ENCODE assay signal across 21 cellular contexts in the genomic region with DNA sequence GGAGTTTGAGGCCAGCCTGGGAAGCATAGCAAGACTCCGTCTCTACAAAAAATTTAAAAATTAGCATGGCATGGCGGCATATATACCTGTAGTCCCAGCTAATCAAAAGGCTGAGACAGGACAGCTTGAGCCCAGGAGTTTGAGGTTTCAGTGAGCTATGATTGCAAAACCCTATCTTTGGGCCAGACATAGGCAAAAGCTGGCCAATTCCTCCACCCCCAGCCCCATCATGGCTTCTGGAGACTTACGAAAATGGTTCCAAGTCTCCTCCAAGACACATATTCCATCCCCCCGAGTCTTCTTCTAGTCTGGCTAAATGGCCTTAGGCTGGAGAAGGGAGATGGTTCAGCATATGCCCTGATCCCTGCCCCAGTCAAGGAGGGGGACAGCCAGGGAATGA.
DNase-seq lines count a peak whose midpoint lies in the region; TF ChIP-seq lines count a peak whose summit lies in the region.
"Had no signal": no experiment of that assay in that cellular context is flagged by ENCODE, and none has a peak within 500 bp of the region (broad histone marks: within the 10 kb centered on the region; RNA-seq: fewer than 3 reads in every experiment).

No MANE protein-coding gene starts in this region.

- no peak overlapping the region for H3K4me2 ChIP-seq in mammary epithelial cell (ENCODE audit: insufficient read depth, low read depth, low read length)

- peaks cover 81% of the 10 kb centered on the region for H3K4me1 Mint-ChIP-seq in osteocyte (ENCODE audit: unreplicated experiment)

- peak overlapping the region; percentile 87 for H3K27ac Mint-ChIP-seq in osteocyte (ENCODE audit: unreplicated experiment)
- H3K27ac Mint-ChIP-seq: activated B cell treated with CpG ODN at 0.5 μM for 24 hours; CD4-positive, alpha-beta T cell; memory B cell; nephron progenitor cell had no signal

- TF ChIP-seq POLR2A in breast epithelium (IDR thresholded peaks at IDR 0.05) (no peak), esophagus muscularis mucosa (IDR thresholded peaks at IDR 0.05; ENCODE audit: low read depth) (no peak), uterus (IDR thresholded peaks at IDR 0.05) (no peak)

- H3K9me3 Mint-ChIP-seq in osteocyte (ENCODE audit: unreplicated experiment): no peaks in the 10 kb centered on the region
- H3K9me3 Mint-ChIP-seq: activated B cell treated with CpG ODN at 0.5 μM for 24 hours; CD4-positive, alpha-beta T cell; memory B cell; nephron progenitor cell had no signal

- H3K27ac ChIP-seq in breast epithelium (peak overlapping the region; percentile 56), mammary epithelial cell (ENCODE audit: insufficient read depth, low read depth, low read length) (no peak overlapping the region), esophagus muscularis mucosa (replicated peaks in 1 of 4) (peak overlapping the region; percentile 35 to 77 (median 52)), uterus (peak overlapping the region; percentile 93)

- no peaks in the 10 kb centered on the region for H3K79me2 ChIP-seq in mammary epithelial cell (ENCODE audit: insufficient read depth, low read length)

- H3K36me3 Mint-ChIP-seq in osteocyte (ENCODE audit: unreplicated experiment): no peaks in the 10 kb centered on the region
- H3K36me3 Mint-ChIP-seq: memory B cell had no signal

- no peak overlapping the region for H3K4me3 Mint-ChIP-seq in osteocyte (ENCODE audit: unreplicated experiment)
- H3K4me3 Mint-ChIP-seq: activated B cell treated with CpG ODN at 0.5 μM for 24 hours; CD4-positive, alpha-beta T cell; memory B cell; nephron progenitor cell had no signal

- dilution Hi-C loops in mammary epithelial cell (cut with HindIII; ENCODE audit: low sequenced_read_pairs): no loop called here

- intact Hi-C loops in breast epithelium (cut with DNase I; ENCODE audit: low total_unique reads): no loop called here
- intact Hi-C loops in mammary epithelial cell (cut with micrococcal nuclease): no loop called here
- intact Hi-C loops in esophagus muscularis mucosa (cut with DNase I): no loop called here
- intact Hi-C loops in uterus (cut with DNase I; ENCODE audit: low total_unique reads): no loop called here

- H3K9me3 ChIP-seq in breast epithelium: no peaks in the 10 kb centered on the region
- no peaks in the 10 kb centered on the region for H3K9me3 ChIP-seq in mammary epithelial cell (replicated peaks; ENCODE audit: insufficient read depth, low read length)
- no peaks in the 10 kb centered on the region for H3K9me3 ChIP-seq in esophagus muscularis mucosa
- H3K9me3 ChIP-seq in uterus: no peaks in the 10 kb centered on the region
- no peaks in the 10 kb centered on the region for H3K9me3 ChIP-seq in HAP-1

- 75% methylated on average over 4 of the region's 4 CpGs for WGBS in mammary epithelial cell (ENCODE audit: low coverage, missing lambda C conversion rate)
- WGBS in esophagus muscularis mucosa: 63% methylated on average over 4 of the region's 4 CpGs

- no TSS peak for BruUV-seq in mammary epithelial cell (replicated peaks; lab: Mats Ljungman, UMichigan)

- CTCF ChIA-PET in mammary epithelial cell (lab: Charles Lee; ENCODE audit: low non-redundant PET): no interaction called here

- H3K4me3 ChIP-seq in breast epithelium (no peak overlapping the region), mammary epithelial cell (replicated peaks in 1 of 3; ENCODE audit: insufficient read depth in 1 of 3, low read depth in 2 of 3, low read length in 3 of 3) (no peak overlapping the region), esophagus muscularis mucosa (no peak overlapping the region), uterus (no peak overlapping the region), HAP-1 (no peak overlapping the region)

- DNase-seq in breast epithelium (ENCODE audit: low spot score in 2 of 2) (no peak), mammary epithelial cell (no peak), esophagus muscularis mucosa (ENCODE audit: extremely low spot score) (no peak), osteocyte (ENCODE audit: extremely low spot score, unreplicated experiment) (no peak), uterus (peak in 1 of 2 donors; percentile 30), HAP-1 (ENCODE audit: low spot score in 2 of 2) (no peak), RKO (ENCODE audit: low spot score) (no peak), medulla oblongata (ENCODE audit: extremely low spot score) (no peak)
- DNase-seq: activated B cell treated with CpG ODN at 0.5 μM for 24 hours; activated effector memory CD4-positive, alpha-beta T cell treated with Interleukin-2 at 50 U/mL for 16 hours; CD4-positive, alpha-beta T cell; DND-41; NCI-H1417 treated with DMSO at 0.1 percent for 48 hours; NCI-H2227 treated with DMSO at 0.1 percent for 48 hours; nephron progenitor cell; NK-92 treated with Interleukin-12 subunit alpha and Interleukin-12 subunit beta, amount 100 ng/mL, for 24 hours; SHP77 treated with DMSO at 0.1 percent for 48 hours; stimulated activated CD4-positive, alpha-beta T cell treated with anti-CD3 and anti-CD28 coated beads, Interleukin-4, amount 100 ng/mL, for 24 hours; stimulated activated CD8-positive, alpha-beta memory T cell treated with anti-CD3 and anti-CD28 coated beads, Interleukin-4, amount 100 ng/mL, for 48 hours; T-helper 2 cell had no signal

- no peaks in the 10 kb centered on the region for H4K20me1 ChIP-seq in mammary epithelial cell (ENCODE audit: insufficient read depth, low read length)

- TF ChIP-seq CTCF in breast epithelium (IDR thresholded peaks at IDR 0.05) (no peak), mammary epithelial cell (conservative IDR thresholded peaks at IDR 0.05 in 1 of 2, IDR thresholded peaks at IDR 0.05 in 1 of 2; ENCODE audit: extremely low read depth in 1 of 2, insufficient read depth in 1 of 2, low read depth in 1 of 2, low read length in 2 of 2) (no peak), esophagus muscularis mucosa (IDR thresholded peaks at IDR 0.05) (no peak), osteocyte (IDR thresholded peaks at IDR 0.05) (no peak), uterus (IDR thresholded peaks at IDR 0.05) (no peak)

- H3K27me3 Mint-ChIP-seq in osteocyte (ENCODE audit: unreplicated experiment): no peaks in the 10 kb centered on the region

- H3K4me1 ChIP-seq in breast epithelium (peaks cover 13 to 17% of the 10 kb centered on the region in 2 donors), mammary epithelial cell (ENCODE audit: insufficient read depth, low read length) (peaks cover 22% of the 10 kb centered on the region), esophagus muscularis mucosa (peaks cover 42 to 69% (median 68%) of the 10 kb centered on the region in 4 donors), uterus (peaks cover 19 to 39% of the 10 kb centered on the region in 2 donors), HAP-1 (no peaks in the 10 kb centered on the region)

- H3K9ac ChIP-seq in mammary epithelial cell (ENCODE audit: insufficient read depth, low read length): no peak overlapping the region

- TF ChIP-seq EP300 in esophagus muscularis mucosa (IDR thresholded peaks at IDR 0.05): no peak

- no peak overlapping the region for H2AFZ ChIP-seq in mammary epithelial cell (ENCODE audit: low read depth, low read length)

- H3K36me3 ChIP-seq in breast epithelium (no peaks in the 10 kb centered on the region), mammary epithelial cell (ENCODE audit: insufficient read depth, low read length) (no peaks in the 10 kb centered on the region), esophagus muscularis mucosa (no peaks in the 10 kb centered on the region), uterus (no peaks in the 10 kb centered on the region), HAP-1 (replicated peaks) (no peaks in the 10 kb centered on the region)

- in situ Hi-C loops in mammary epithelial cell (cut with MboI; ENCODE audit: low sequenced_read_pairs in 2 of 2): loop anchor here in 1 of 2 donors (5.0 to 10.0 kb wide), 2 partner anchors 262 to 520 kb away; a partner anchor contains a TSS
- in situ Hi-C loops in HAP-1 (cut with MboI; ENCODE audit: low sequenced_read_pairs): no loop called here

- H3K27me3 ChIP-seq in breast epithelium: no peaks in the 10 kb centered on the region
- H3K27me3 ChIP-seq in mammary epithelial cell (ENCODE audit: insufficient read depth, low read length): no peaks in the 10 kb centered on the region
- H3K27me3 ChIP-seq in esophagus muscularis mucosa: no peaks in the 10 kb centered on the region
- no peaks in the 10 kb centered on the region for H3K27me3 ChIP-seq in uterus
- no peaks in the 10 kb centered on the region for H3K27me3 ChIP-seq in HAP-1 (ENCODE audit: low read depth)
